18 cellular contexts compared by ENCODE assay signal in the genomic region with DNA sequence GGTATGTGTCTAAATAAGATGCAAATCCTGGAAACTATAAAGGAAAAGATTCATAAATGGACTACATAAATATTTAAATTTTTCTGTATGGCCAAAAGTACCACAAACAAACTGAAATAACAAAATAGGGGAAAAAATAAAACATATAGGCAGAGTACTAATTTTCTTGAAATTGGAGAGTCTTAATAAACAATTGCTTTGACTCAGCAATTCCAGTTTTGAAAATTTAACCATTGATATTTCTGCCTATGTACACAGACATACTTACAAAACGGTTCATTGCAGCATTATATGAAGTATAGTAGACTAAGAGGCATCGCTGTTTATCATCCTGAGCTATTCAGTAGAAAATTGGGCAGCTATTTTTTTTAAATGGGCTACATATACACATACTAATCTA.
DNase-seq lines count a peak whose midpoint lies in the region; TF ChIP-seq lines count a peak whose summit lies in the region.
"Had no signal": no experiment of that assay in that cellular context is flagged by ENCODE, and none has a peak within 500 bp of the region (broad histone marks: within the 10 kb centered on the region; RNA-seq: fewer than 3 reads in every experiment).

No MANE protein-coding gene starts in this region.

- no peak overlapping the region for H3K27ac ChIP-seq in mammary epithelial cell (ENCODE audit: insufficient read depth, low read depth, low read length)

- intact Hi-C loops in MCF 10A (cut with micrococcal nuclease), result no loop called here
- intact Hi-C loops in mammary epithelial cell (cut with micrococcal nuclease), result no loop called here

- no peaks in the 10 kb centered on the region for H3K4me1 ChIP-seq in mammary epithelial cell (ENCODE audit: insufficient read depth, low read length)
- H3K4me1 ChIP-seq: HAP-1 had no signal

- in situ Hi-C loops in mammary epithelial cell (cut with MboI; ENCODE audit: low sequenced_read_pairs in 2 of 2), result no loop called here

- H3K9ac ChIP-seq in mammary epithelial cell (ENCODE audit: insufficient read depth, low read length), result no peak overlapping the region

- H3K27ac Mint-ChIP-seq in MCF 10A (ENCODE audit: low read depth, unreplicated experiment) (peak overlapping the region; percentile 12), brain (peak overlapping the region in 3 of 5 experiments; percentile 50 to 73 (median 54)), mesothelial cell of epicardium (peak overlapping the region; percentile 30)
- H3K27ac Mint-ChIP-seq: CD4-positive, alpha-beta memory T cell; HFFc6 had no signal

- H3K4me3 Mint-ChIP-seq in MCF 10A (ENCODE audit: unreplicated experiment) (no peak overlapping the region), brain (no peak overlapping the region), mesothelial cell of epicardium (no peak overlapping the region)
- H3K4me3 Mint-ChIP-seq: CD4-positive, alpha-beta memory T cell; HFFc6 had no signal

- H3K4me3 ChIP-seq in mammary epithelial cell (replicated peaks in 1 of 3; ENCODE audit: insufficient read depth in 1 of 3, low read depth in 2 of 3, low read length in 3 of 3), result no peak overlapping the region
- H3K4me3 ChIP-seq: HAP-1 had no signal

- H3K9me3 Mint-ChIP-seq in MCF 10A (ENCODE audit: unreplicated experiment) (no peaks in the 10 kb centered on the region), brain (peaks cover 1 to 8% (median 6%) of the 10 kb centered on the region in 5 experiments), mesothelial cell of epicardium (peaks cover 9% of the 10 kb centered on the region)

- no peaks in the 10 kb centered on the region for H3K4me1 Mint-ChIP-seq in MCF 10A (ENCODE audit: insufficient read depth, unreplicated experiment)
- no peaks in the 10 kb centered on the region for H3K4me1 Mint-ChIP-seq in brain
- H3K4me1 Mint-ChIP-seq in mesothelial cell of epicardium, result peaks cover 6% of the 10 kb centered on the region
- H3K4me1 Mint-ChIP-seq: CD4-positive, alpha-beta memory T cell had no signal

- dilution Hi-C loops in mammary epithelial cell (cut with HindIII; ENCODE audit: low sequenced_read_pairs), result no loop called here

- POLR2A ChIA-PET in MCF 10A (lab: Yijun Ruan, JAX), result interaction anchor here (1.3 kb wide), 1 partner anchor 38 kb away, joined by 3 read pairs; no protein-coding TSS in a partner anchor

- H3K79me2 ChIP-seq in mammary epithelial cell (ENCODE audit: insufficient read depth, low read length), result no peaks in the 10 kb centered on the region

- H3K27me3 ChIP-seq in mammary epithelial cell (ENCODE audit: insufficient read depth, low read length), result no peaks in the 10 kb centered on the region

- no peak overlapping the region for H2AFZ ChIP-seq in mammary epithelial cell (ENCODE audit: low read depth, low read length)

- H3K36me3 ChIP-seq in mammary epithelial cell (ENCODE audit: insufficient read depth, low read length), result no peaks in the 10 kb centered on the region
- H3K36me3 ChIP-seq: HAP-1 had no signal

- WGBS in mammary epithelial cell (ENCODE audit: low coverage, missing lambda C conversion rate), result 39% methylated on average over 2 of the region's 2 CpGs

- H3K9me3 ChIP-seq in mammary epithelial cell (replicated peaks; ENCODE audit: insufficient read depth, low read length), result no peaks in the 10 kb centered on the region

- H3K36me3 Mint-ChIP-seq in MCF 10A (ENCODE audit: insufficient read depth, unreplicated experiment), result no peaks in the 10 kb centered on the region
- no peaks in the 10 kb centered on the region for H3K36me3 Mint-ChIP-seq in brain
- H3K36me3 Mint-ChIP-seq in mesothelial cell of epicardium, result no peaks in the 10 kb centered on the region

- BruUV-seq in MCF 10A (replicated peaks; lab: Mats Ljungman, UMichigan) (no TSS peak), mammary epithelial cell (replicated peaks; lab: Mats Ljungman, UMichigan) (no TSS peak)

- H3K4me2 ChIP-seq in mammary epithelial cell (ENCODE audit: insufficient read depth, low read depth, low read length), result no peak overlapping the region

- TF ChIP-seq CTCF in MCF 10A (IDR thresholded peaks at IDR 0.05; ENCODE audit: unreplicated experiment) (no peak), mammary epithelial cell (conservative IDR thresholded peaks at IDR 0.05 in 1 of 2, IDR thresholded peaks at IDR 0.05 in 1 of 2; ENCODE audit: extremely low read depth in 1 of 2, insufficient read depth in 1 of 2, low read depth in 1 of 2, low read length in 2 of 2) (no peak), brain (conservative IDR thresholded peaks at IDR 0.05) (no peak), mesothelial cell of epicardium (IDR thresholded peaks at IDR 0.05; ENCODE audit: unreplicated experiment) (no peak)

- DNase-seq in MCF 10A (ENCODE audit: unreplicated experiment) (no peak), mammary epithelial cell (no peak), mesothelial cell of epicardium (ENCODE audit: low spot score in 2 of 2, unreplicated experiment in 2 of 2) (no peak), epidermal melanocyte (ENCODE audit: insufficient read length, low spot score) (no peak)
- DNase-seq in activated CD4-positive, alpha-beta T cell treated with anti-CD3 and anti-CD28 coated beads for 4 hours, result no peak
- no peak for DNase-seq in NK-92 treated with Interleukin-12 subunit alpha and Interleukin-12 subunit beta, amount 100 ng/mL, for 24 hours (lab: John Stamatoyannopoulos, UW)
- DNase-seq: 8988T; C1 segment of cervical spinal cord; Calu3; CD4-positive, alpha-beta memory T cell; COR-L47; DMS53; DMS79 treated with DMSO at 0.1 percent for 48 hours; GF-D8; GOT3; HFFc6 had no signal

- H3K27me3 Mint-ChIP-seq in MCF 10A (ENCODE audit: insufficient read depth, unreplicated experiment) (no peaks in the 10 kb centered on the region), brain (no peaks in the 10 kb centered on the region), mesothelial cell of epicardium (ENCODE audit: low read depth) (no peaks in the 10 kb centered on the region)

- CTCF ChIA-PET in MCF 10A (lab: Yijun Ruan, JAX) (no interaction called here), mammary epithelial cell (lab: Charles Lee; ENCODE audit: low non-redundant PET) (no interaction called here)

- H4K20me1 ChIP-seq in mammary epithelial cell (ENCODE audit: insufficient read depth, low read length), result no peaks in the 10 kb centered on the region
